Comparison of ENCODE assay signal across 17 cellular contexts in the genomic region with DNA sequence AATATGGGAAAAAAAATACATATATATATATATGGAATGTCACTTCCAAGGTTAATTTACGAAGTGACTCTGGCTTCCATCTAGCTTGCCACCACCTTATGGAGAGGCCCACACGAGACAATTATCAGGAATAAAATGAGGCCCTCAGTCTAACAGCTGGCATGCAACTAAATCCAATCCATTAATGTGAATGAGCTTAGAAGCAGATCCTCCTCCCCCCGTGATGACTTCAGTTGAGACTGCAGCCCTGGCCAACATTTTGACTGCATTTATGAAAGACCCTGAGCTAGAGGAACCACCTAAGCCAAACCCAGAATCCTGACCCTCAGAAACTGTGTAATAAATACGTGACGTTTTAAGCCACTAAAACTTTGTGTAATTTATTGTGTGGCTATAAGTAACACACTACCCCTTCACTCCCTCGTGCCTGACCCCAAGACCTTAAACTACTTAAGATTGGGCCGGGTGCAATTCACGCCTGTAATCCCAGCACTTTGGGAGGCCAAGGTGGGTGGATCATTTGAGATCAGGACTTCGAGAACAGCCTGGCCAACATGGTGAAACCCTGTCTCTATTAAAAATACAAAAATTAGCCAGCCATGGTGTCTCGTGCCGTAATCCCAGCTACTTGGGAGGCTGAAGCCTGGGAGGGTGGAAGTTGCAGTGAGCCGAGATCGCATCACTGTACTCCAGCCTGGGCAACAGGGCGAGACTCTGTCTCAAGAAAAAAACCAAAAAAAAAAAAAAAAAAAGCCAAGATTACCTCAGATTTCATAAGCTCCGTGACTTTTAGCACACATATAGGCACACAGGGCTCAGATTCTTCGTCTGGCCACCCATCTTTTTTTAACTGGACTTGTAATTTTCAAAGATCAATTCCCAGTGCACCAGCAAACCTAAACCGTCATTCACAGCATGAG.
DNase-seq lines count a peak whose midpoint lies in the region; ATAC-seq and TF ChIP-seq lines count a peak whose summit lies in the region.
"Had no signal": no experiment of that assay in that cellular context is flagged by ENCODE, and none has a peak within 500 bp of the region (broad histone marks: within the 10 kb centered on the region; RNA-seq: fewer than 3 reads in every experiment).

No MANE protein-coding gene starts in this region.

- no peaks in the 10 kb centered on the region for H3K9me3 ChIP-seq in cardiac muscle cell (ENCODE audit: low read depth)
- no peaks in the 10 kb centered on the region for H3K9me3 ChIP-seq in trophoblast cell (ENCODE audit: insufficient read depth, low read depth, low read length)
- H3K9me3 ChIP-seq: colonic mucosa, upper lobe of left lung had no signal

- H3K4ac ChIP-seq in trophoblast cell (ENCODE audit: low read depth, low read length): peak overlapping the region; percentile 75

- H3K14ac ChIP-seq in trophoblast cell (ENCODE audit: low read length): no peak overlapping the region

- H4K91ac ChIP-seq in trophoblast cell (ENCODE audit: low read depth, low read length): no peak overlapping the region

- H3K27me3 ChIP-seq in cardiac muscle cell (no peaks in the 10 kb centered on the region), trophoblast cell (ENCODE audit: insufficient read depth, low read length) (no peaks in the 10 kb centered on the region)
- H3K27me3 ChIP-seq: colonic mucosa, upper lobe of left lung had no signal

- WGBS in trophoblast cell (ENCODE audit: extremely low coverage, insufficient coverage, insufficient read length): no CpG with 5 or more reads among the region's 17 CpGs

- H2AK5ac ChIP-seq in trophoblast cell (ENCODE audit: low read length): no peak overlapping the region

- no peak overlapping the region for H3K23ac ChIP-seq in trophoblast cell (ENCODE audit: low read length)

- peaks cover 3% of the 10 kb centered on the region for H3K79me1 ChIP-seq in trophoblast cell (ENCODE audit: low read length)

- no peak overlapping the region for H4K12ac ChIP-seq in trophoblast cell (ENCODE audit: low read depth, low read length)

- peaks cover 61% of the 10 kb centered on the region for H3K4me1 ChIP-seq in cardiac muscle cell (ENCODE audit: low read depth)
- peaks cover 4 to 8% of the 10 kb centered on the region in 2 experiments for H3K4me1 ChIP-seq in trophoblast cell (ENCODE audit: control insufficient read depth in 1 of 2, insufficient read depth in 2 of 2, low read length in 2 of 2)
- H3K4me1 ChIP-seq: colonic mucosa had no signal

- no peak overlapping the region for H2AFZ ChIP-seq in trophoblast cell (ENCODE audit: insufficient read depth, low read length, poor library complexity)

- H3K27ac ChIP-seq in cardiac muscle cell (peak overlapping the region; percentile 91), trophoblast cell (ENCODE audit: low read depth, low read length) (no peak overlapping the region)
- H3K27ac ChIP-seq: colonic mucosa, epithelial cell of prostate, upper lobe of left lung had no signal

- no peak overlapping the region for H2BK12ac ChIP-seq in trophoblast cell (ENCODE audit: low read length)

- H3K36me3 ChIP-seq in cardiac muscle cell: no peaks in the 10 kb centered on the region
- H3K36me3 ChIP-seq in trophoblast cell (ENCODE audit: control insufficient read depth in 1 of 2, insufficient read depth in 2 of 2, low read length in 2 of 2): peaks cover 0 to 4% of the 10 kb centered on the region in 2 experiments
- H3K36me3 ChIP-seq: colonic mucosa, upper lobe of left lung had no signal

- no peak for TF ChIP-seq CTCF in cardiac muscle cell (IDR thresholded peaks at IDR 0.05; ENCODE audit: low read depth, low read length)

- no peak overlapping the region for H3K9ac ChIP-seq in trophoblast cell (ENCODE audit: low read length)

- H3K4me2 ChIP-seq in trophoblast cell (ENCODE audit: low read length): no peak overlapping the region

- H2BK120ac ChIP-seq in trophoblast cell (ENCODE audit: insufficient read depth, low read length, poor library complexity): no peak overlapping the region

- DNase-seq in DMS 273 (lab: John Stamatoyannopoulos, UW; ENCODE audit: unreplicated experiment): peak; percentile 93
- DNase-seq in NCI-H524 treated with DMSO at 0.1 percent for 48 hours (lab: John Stamatoyannopoulos, UW): peak; percentile 84
- DNase-seq in cardiac muscle cell (ENCODE audit: low read depth in 1 of 2, low spot score in 1 of 2): no peak
- DNase-seq in trophoblast cell: no peak
- no peak for DNase-seq in mesenteric fat pad (ENCODE audit: low spot score)
- no peak for DNase-seq in HK-2 (ENCODE audit: unreplicated experiment)
- DNase-seq in COR-L47 (lab: John Stamatoyannopoulos, UW): no peak
- DNase-seq: activated CD8-positive, alpha-beta T cell treated with anti-CD3 and anti-CD28 coated beads, Interleukin-2, amount 10 ng/mL, durations not matched to agents 7 days and 5 days; amniotic stem cell; Calu3; colonic mucosa; head of caudate nucleus; kidney glomerular epithelial cell; stimulated activated CD4-positive, alpha-beta T cell treated with anti-CD3 and anti-CD28 coated beads, Interleukin-4, amount 100 ng/mL, for 24 hours; upper lobe of left lung had no signal

- ATAC-seq in GM21381 (IDR thresholded peaks at IDR 0.05; ENCODE audit: unreplicated experiment): no peak
- ATAC-seq: activated CD8-positive, alpha-beta T cell treated with anti-CD3 and anti-CD28 coated beads, Interleukin-2, amount 10 ng/mL, durations not matched to agents 7 days and 5 days had no signal

- H3K4me3 ChIP-seq in cardiac muscle cell: no peak overlapping the region
- H3K4me3 ChIP-seq in trophoblast cell (ENCODE audit: low read depth, low read length): no peak overlapping the region
- H3K4me3 ChIP-seq: colonic mucosa, upper lobe of left lung had no signal

- H4K8ac ChIP-seq in trophoblast cell (ENCODE audit: low read depth, low read length): no peak overlapping the region

- H2BK5ac ChIP-seq in trophoblast cell (ENCODE audit: low read depth, low read length, poor library complexity): no peak overlapping the region

- peak overlapping the region; percentile 37 for H3K18ac ChIP-seq in trophoblast cell (ENCODE audit: low read length)

- H3K79me2 ChIP-seq in trophoblast cell (ENCODE audit: control insufficient read depth, insufficient read depth, low read length, poor library complexity): peaks cover 8% of the 10 kb centered on the region

Comparison
In these comparisons a context has a peak if more than half of its experiments do, and no peak if none do; other contexts are left out.
1. DNase-seq: peak in DMS 273 (single experiment) and NCI-H524 treated with DMSO at 0.1 percent for 48 hours (single experiment); none in cardiac muscle cell (0 of 2), trophoblast cell (0 of 2), mesenteric fat pad (single experiment), HK-2 (single experiment) and COR-L47 (single experiment).